1 cellular context compared by ENCODE assay signal in genomic region chr3:39112535-39112934, GRCh38.
TF ChIP-seq lines count a peak whose summit lies in the region.

No MANE protein-coding gene starts in this region.

TF ChIP-seq in HepG2, 621 proteins besides CTCF, POLR2A, EP300 and RAD21:
- TF ChIP-seq ZKSCAN8 (CRISPR knock-in tag; IDR thresholded peaks at IDR 0.05; ENCODE audit: borderline replicate concordance) (no peak), ZNF768 (CRISPR knock-in tag; IDR thresholded peaks at IDR 0.05) (peak; percentile 84)
